In the genomic region with DNA sequence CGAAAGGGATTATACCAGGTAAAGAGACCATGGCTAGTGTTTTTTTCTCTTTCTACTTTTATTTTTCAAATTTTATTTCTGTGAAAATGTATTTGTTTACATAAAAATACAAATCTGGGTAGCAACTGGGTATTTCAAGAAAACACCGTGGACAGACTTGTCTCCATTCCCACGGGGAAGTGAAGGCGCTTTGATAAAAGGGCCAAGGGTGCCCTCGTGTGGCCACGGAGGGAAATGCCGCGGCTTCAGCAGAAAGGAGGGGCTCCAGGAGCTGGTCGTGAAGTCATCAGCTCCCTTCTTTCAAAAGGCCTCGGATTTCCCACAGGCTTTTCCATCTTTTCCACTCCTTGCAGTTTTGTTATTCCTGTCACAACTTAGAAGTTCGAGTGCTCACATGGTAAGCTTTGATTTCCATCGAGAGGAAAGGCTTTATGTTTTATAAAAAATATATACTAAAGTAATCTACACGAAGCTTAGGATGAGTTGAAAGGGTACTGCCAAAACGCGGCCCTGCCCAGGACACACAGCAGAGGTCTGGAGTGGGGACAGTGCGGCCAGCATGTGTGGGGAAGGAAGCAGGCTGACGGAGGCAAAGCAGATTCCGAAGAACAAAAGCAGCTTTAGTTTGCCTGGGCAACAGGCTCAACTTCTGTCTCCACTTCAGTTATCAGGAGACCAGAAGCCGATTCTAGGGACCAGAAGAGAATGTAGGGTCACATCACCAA, we compare ENCODE assay signal across 8 cellular contexts. TPM values are rescaled to one million over a fixed set of nuclear protein-coding genes. Genes with fewer than 3 reads are reported as not detected.
A peak's percentile ranks its signal among the peaks of the same experiment; 100 is the strongest.
DNase-seq lines count a peak whose midpoint lies in the region; ATAC-seq, FAIRE-seq and TF ChIP-seq lines count a peak whose summit lies in the region.

No MANE protein-coding gene starts in this region.

- DNase-seq in GM23248, result peak; percentile 93
- peak; percentile 48 to 88 for DNase-seq in NCI-H446 (lab: John Stamatoyannopoulos, UW)
- DNase-seq in activated CD4-positive, alpha-beta T cell treated with anti-CD3 and anti-CD28 coated beads, Interleukin-2, amount 10 ng/mL, durations not matched to agents 24 days and 14 days, result peak; percentile 96
- DNase-seq in stimulated activated CD4-positive, alpha-beta T cell treated with anti-CD3 and anti-CD28 coated beads, Interleukin-4, amount 100 ng/mL, for 1 hour, result peak; percentile 84

- H3K9me3 ChIP-seq in GM23248 (ENCODE audit: low read depth), result no peaks in the 10 kb centered on the region
- H3K9me3 ChIP-seq in liver (ENCODE audit: control insufficient read depth in 4 of 4, low read length in 3 of 4), result no peaks in the 10 kb centered on the region

- H3K4me2 ChIP-seq in GM23248 (ENCODE audit: unreplicated experiment), result no peak overlapping the region

- in situ Hi-C loops in GM23248 (cut with MboI), result no loop called here

- no peaks in the 10 kb centered on the region for H3K27me3 ChIP-seq in ACC112 (ENCODE audit: insufficient read depth, low read length)
- H3K27me3 ChIP-seq in GM23248 (replicated peaks; ENCODE audit: insufficient read depth), result no peaks in the 10 kb centered on the region
- no peaks in the 10 kb centered on the region for H3K27me3 ChIP-seq in liver (ENCODE audit: control insufficient read depth in 4 of 4, insufficient read depth in 4 of 4, low read length in 3 of 4)

- TF ChIP-seq RAD21 in liver (IDR thresholded peaks at IDR 0.05), result peak; percentile 96 to 97

- H3K27ac ChIP-seq in ACC112 (ENCODE audit: low read depth, low read length), result peak overlapping the region; percentile 45
- peak overlapping the region; percentile 67 for H3K27ac ChIP-seq in GM23248
- H3K27ac ChIP-seq in liver (ENCODE audit: low read depth in 1 of 2, low read length in 2 of 2), result no peak overlapping the region

- no peak overlapping the region for H3K4me3 Mint-ChIP-seq in activated CD4-positive, alpha-beta T cell treated with anti-CD3 and anti-CD28 coated beads, Interleukin-2, amount 10 ng/mL, durations not matched to agents 24 days and 14 days

- FAIRE-seq in colon (lab: Jason Lieb, UNC), result peak; percentile 55

- ATAC-seq in HG02623 (IDR thresholded peaks at IDR 0.05; ENCODE audit: unreplicated experiment), result no peak

- TF ChIP-seq CTCF in liver (IDR thresholded peaks at IDR 0.05; ENCODE audit: low read depth, low read length, missing input control), result peak; percentile 99

- H3K9ac ChIP-seq in GM23248 (peak overlapping the region; percentile 72), liver (ENCODE audit: low read depth in 1 of 2, low read length in 2 of 2) (peak overlapping the region in 1 of 2 donors; percentile 6)

- H2AFZ ChIP-seq in ACC112 (ENCODE audit: low read length, unreplicated experiment), result no peak overlapping the region
- H2AFZ ChIP-seq in GM23248, result peak overlapping the region; percentile 47; the same call in 1 of the 2 replicates

- H4K20me1 ChIP-seq in GM23248 (ENCODE audit: insufficient read depth), result no peaks in the 10 kb centered on the region

- H3K27me3 Mint-ChIP-seq in activated CD4-positive, alpha-beta T cell treated with anti-CD3 and anti-CD28 coated beads, Interleukin-2, amount 10 ng/mL, durations not matched to agents 24 days and 14 days, result no peaks in the 10 kb centered on the region

- intact Hi-C loops in activated CD4-positive, alpha-beta T cell treated with anti-CD3 and anti-CD28 coated beads, Interleukin-2, amount 10 ng/mL, durations not matched to agents 24 days and 14 days (cut with micrococcal nuclease), result loop anchor here (1.0 kb wide), 2 partner anchors 15 to 34 kb away; partner anchors contain the start of gene MNT

- 0 out of 2 replicates have a peak, but pooled peaks cover 4% of the 10 kb centered on the region for H3K36me3 ChIP-seq in ACC112 (ENCODE audit: insufficient read depth, low read length)
- H3K36me3 ChIP-seq in GM23248 (ENCODE audit: low read depth), result no peaks in the 10 kb centered on the region; the same call in 1 of the 2 replicates
- peaks cover 7 to 16% (median 11%) of the 10 kb centered on the region in 4 donors for H3K36me3 ChIP-seq in liver (ENCODE audit: control insufficient read depth in 4 of 4, insufficient read depth in 3 of 4, low read depth in 1 of 4, low read length in 3 of 4)

- H3K4me3 ChIP-seq in ACC112 (ENCODE audit: low read depth, low read length) (no peak overlapping the region), GM23248 (no peak overlapping the region), liver (ENCODE audit: low read depth in 1 of 3, low read length in 3 of 3) (no peak overlapping the region)

- peaks cover 10% of the 10 kb centered on the region; the same call in 1 of the 2 replicates for H3F3A ChIP-seq in GM23248 (ENCODE audit: insufficient read depth)

- H3K9me3 Mint-ChIP-seq in activated CD4-positive, alpha-beta T cell treated with anti-CD3 and anti-CD28 coated beads, Interleukin-2, amount 10 ng/mL, durations not matched to agents 24 days and 14 days, result no peaks in the 10 kb centered on the region

- H3K27ac Mint-ChIP-seq in activated CD4-positive, alpha-beta T cell treated with anti-CD3 and anti-CD28 coated beads, Interleukin-2, amount 10 ng/mL, durations not matched to agents 24 days and 14 days, result no peak overlapping the region

- no peaks in the 10 kb centered on the region for H3K9me2 ChIP-seq in GM23248 (ENCODE audit: insufficient read depth)

- H3K4me1 Mint-ChIP-seq in activated CD4-positive, alpha-beta T cell treated with anti-CD3 and anti-CD28 coated beads, Interleukin-2, amount 10 ng/mL, durations not matched to agents 24 days and 14 days, result peaks cover 3% of the 10 kb centered on the region

- 16 to 19% methylated on average over 19 of the region's 19 CpGs for WGBS in GM23248 (ENCODE audit: low coverage in 1 of 2, low lambda C conversion rate in 2 of 2, missing lambda C conversion rate in 2 of 2), 2 experiments
- WGBS in liver, result 33% methylated on average over 19 of the region's 19 CpGs

- H3K36me3 Mint-ChIP-seq in activated CD4-positive, alpha-beta T cell treated with anti-CD3 and anti-CD28 coated beads, Interleukin-2, amount 10 ng/mL, durations not matched to agents 24 days and 14 days (ENCODE audit: low read depth), result peaks cover 22% of the 10 kb centered on the region

- H3K79me2 ChIP-seq in ACC112 (ENCODE audit: control insufficient read depth, insufficient read depth, low read length, unreplicated experiment) (no peaks in the 10 kb centered on the region), GM23248 (ENCODE audit: insufficient read depth) (no peaks in the 10 kb centered on the region)

- peaks cover 7% of the 10 kb centered on the region for H3K4me1 ChIP-seq in ACC112 (ENCODE audit: control insufficient read depth, insufficient read depth, low read length, unreplicated experiment)
- peaks cover 16% of the 10 kb centered on the region for H3K4me1 ChIP-seq in GM23248 (ENCODE audit: insufficient read depth)
- peaks cover 0 to 3% (median under 1%) of the 10 kb centered on the region in 4 donors for H3K4me1 ChIP-seq in liver (ENCODE audit: control insufficient read depth in 4 of 4, insufficient read depth in 4 of 4, low read length in 3 of 4)

TF ChIP-seq in liver, 16 proteins besides CTCF, POLR2A, EP300 and RAD21:
- TF ChIP-seq FOXA1 (IDR thresholded peaks at IDR 0.05) (no peak), YY1 (IDR thresholded peaks at IDR 0.05) (no peak), HNF4A (conservative IDR thresholded peaks at IDR 0.05) (no peak), JUND (IDR thresholded peaks at IDR 0.05) (no peak), HNF4G (IDR thresholded peaks at IDR 0.05) (no peak), RXRA (IDR thresholded peaks at IDR 0.05) (no peak)
- TF ChIP-seq, protein P1, sequence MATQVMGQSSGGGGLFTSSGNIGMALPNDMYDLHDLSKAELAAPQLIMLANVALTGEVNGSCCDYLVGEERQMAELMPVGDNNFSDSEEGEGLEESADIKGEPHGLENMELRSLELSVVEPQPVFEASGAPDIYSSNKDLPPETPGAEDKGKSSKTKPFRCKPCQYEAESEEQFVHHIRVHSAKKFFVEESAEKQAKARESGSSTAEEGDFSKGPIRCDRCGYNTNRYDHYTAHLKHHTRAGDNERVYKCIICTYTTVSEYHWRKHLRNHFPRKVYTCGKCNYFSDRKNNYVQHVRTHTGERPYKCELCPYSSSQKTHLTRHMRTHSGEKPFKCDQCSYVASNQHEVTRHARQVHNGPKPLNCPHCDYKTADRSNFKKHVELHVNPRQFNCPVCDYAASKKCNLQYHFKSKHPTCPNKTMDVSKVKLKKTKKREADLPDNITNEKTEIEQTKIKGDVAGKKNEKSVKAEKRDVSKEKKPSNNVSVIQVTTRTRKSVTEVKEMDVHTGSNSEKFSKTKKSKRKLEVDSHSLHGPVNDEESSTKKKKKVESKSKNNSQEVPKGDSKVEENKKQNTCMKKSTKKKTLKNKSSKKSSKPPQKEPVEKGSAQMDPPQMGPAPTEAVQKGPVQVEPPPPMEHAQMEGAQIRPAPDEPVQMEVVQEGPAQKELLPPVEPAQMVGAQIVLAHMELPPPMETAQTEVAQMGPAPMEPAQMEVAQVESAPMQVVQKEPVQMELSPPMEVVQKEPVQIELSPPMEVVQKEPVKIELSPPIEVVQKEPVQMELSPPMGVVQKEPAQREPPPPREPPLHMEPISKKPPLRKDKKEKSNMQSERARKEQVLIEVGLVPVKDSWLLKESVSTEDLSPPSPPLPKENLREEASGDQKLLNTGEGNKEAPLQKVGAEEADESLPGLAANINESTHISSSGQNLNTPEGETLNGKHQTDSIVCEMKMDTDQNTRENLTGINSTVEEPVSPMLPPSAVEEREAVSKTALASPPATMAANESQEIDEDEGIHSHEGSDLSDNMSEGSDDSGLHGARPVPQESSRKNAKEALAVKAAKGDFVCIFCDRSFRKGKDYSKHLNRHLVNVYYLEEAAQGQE (IDR thresholded peaks at IDR 0.05), result peak; percentile 23

RNA-seq across cellular contexts. Expression of gene MNT, which starts 15.3 kb away (rescaled TPM):
- 3.7 and 6.2 TPM in 2 replicates for total RNA-seq in GM23248 (2014; rRNA removed; shearing (Covaris generic))
- polyA plus RNA-seq in GM23248 (2016; fragmentation: Nextera tagmentation; extraction: Ambion mirVana) (6.2 and 8.2 TPM in 2 replicates), liver (1 to 10 TPM; 1.7 to 2.5 TPM)
- total RNA-seq in activated CD4-positive, alpha-beta T cell treated with anti-CD3 and anti-CD28 coated beads, Interleukin-2, amount 10 ng/mL, durations not matched to agents 24 days and 14 days, result 29.1 and 32.8 TPM in 2 replicates
- 1 to 10 TPM; 2.8 to 5.0 TPM for total RNA-seq in liver

Comparison
In these comparisons a context has a peak if more than half of its experiments do, and no peak if none do; other contexts are left out.
1. H3K27ac ChIP-seq: peak in ACC112 (single experiment) and GM23248 (single experiment); none in liver (0 of 2).
2. Peak in every context shown above with its lines, with median percentiles within 50 percentile points of each other: DNase-seq.